ENCODE assay signal across 29 cellular contexts in the genomic region with DNA sequence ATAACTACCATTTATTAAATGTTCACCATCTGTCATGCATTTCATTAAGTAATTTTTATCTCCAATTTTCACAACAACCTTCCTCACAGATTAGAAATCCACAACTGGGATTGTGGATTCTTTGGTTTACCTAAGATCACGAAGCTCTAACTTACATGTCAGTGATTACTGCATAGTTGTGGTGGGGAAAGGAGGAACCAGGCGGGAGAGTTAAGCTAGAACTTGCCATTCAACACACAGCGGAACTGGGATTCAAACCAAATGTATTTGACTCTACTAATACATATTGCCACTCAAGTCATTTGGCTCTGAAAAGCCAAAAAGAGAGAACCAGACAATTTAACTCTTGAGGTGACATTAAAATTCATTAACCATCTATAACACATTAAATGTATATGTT. TPM values are rescaled to one million over a fixed set of nuclear protein-coding genes. Genes with fewer than 3 reads are reported as not detected.
DNase-seq lines count a peak whose midpoint lies in the region; ATAC-seq and TF ChIP-seq lines count a peak whose summit lies in the region.
"Had no signal": no experiment of that assay in that cellular context is flagged by ENCODE, and none has a peak within 500 bp of the region (broad histone marks: within the 10 kb centered on the region; RNA-seq: fewer than 3 reads in every experiment).

No MANE protein-coding gene starts in this region.

- TF ChIP-seq CTCF in SK-N-SH (IDR thresholded peaks at IDR 0.05) (no peak), astrocyte of the spinal cord (IDR thresholded peaks at IDR 0.05; ENCODE audit: low read depth, low read length) (no peak)

- no peak overlapping the region for H3K18ac ChIP-seq in trophoblast cell (ENCODE audit: low read length)

- CTCF ChIA-PET in SK-N-SH (lab: Yijun Ruan, JAX): interaction anchor here (0.8 to 1.4 kb wide), 3 partner anchors 11 to 16 kb away, joined by 3 read pairs; a partner anchor contains a TSS

- no peak overlapping the region for H3K27ac Mint-ChIP-seq in stimulated activated naive B cell treated with anti-CD40 and anti-IgM and Interleukin-4, amounts not matched to agents 10 μg/mL and 1 μg/mL and 100 μg/mL, for 72 hours
- H3K27ac Mint-ChIP-seq: activated CD8-positive, alpha-beta memory T cell treated with anti-CD3 and anti-CD28 coated beads, Interleukin-2, amount 10 ng/mL, durations not matched to agents 7 days and 5 days; activated T-helper 2 cell treated with anti-CD3 and anti-CD28 coated beads, Interferon-gamma antibody, Interleukin-2, Interleukin-4, amounts not matched to agents 10 μg/mL and 5 μg/mL and 100 μg/mL, durations not matched to agents 14 hours and 24 hours and 36 hours; HFFc6 had no signal

- no peak overlapping the region for H3K14ac ChIP-seq in trophoblast cell (ENCODE audit: low read length)

- H3K4me3 Mint-ChIP-seq in stimulated activated naive B cell treated with anti-CD40 and anti-IgM and Interleukin-4, amounts not matched to agents 10 μg/mL and 1 μg/mL and 100 μg/mL, for 72 hours: no peak overlapping the region
- H3K4me3 Mint-ChIP-seq: activated CD8-positive, alpha-beta memory T cell treated with anti-CD3 and anti-CD28 coated beads, Interleukin-2, amount 10 ng/mL, durations not matched to agents 7 days and 5 days; HFFc6 had no signal

- H3K36me3 Mint-ChIP-seq in stimulated activated naive B cell treated with anti-CD40 and anti-IgM and Interleukin-4, amounts not matched to agents 10 μg/mL and 1 μg/mL and 100 μg/mL, for 72 hours: no peaks in the 10 kb centered on the region
- H3K36me3 Mint-ChIP-seq: activated CD8-positive, alpha-beta memory T cell treated with anti-CD3 and anti-CD28 coated beads, Interleukin-2, amount 10 ng/mL, durations not matched to agents 7 days and 5 days had no signal

- no peak overlapping the region for H4K8ac ChIP-seq in trophoblast cell (ENCODE audit: low read depth, low read length)

- H3K4me2 ChIP-seq in SK-N-SH: no peak overlapping the region
- no peak overlapping the region for H3K4me2 ChIP-seq in trophoblast cell (ENCODE audit: low read length)

- no peak overlapping the region for H3K4ac ChIP-seq in trophoblast cell (ENCODE audit: low read depth, low read length)

- no peak overlapping the region for H4K91ac ChIP-seq in trophoblast cell (ENCODE audit: low read depth, low read length)

- H3K4me1 Mint-ChIP-seq in stimulated activated naive B cell treated with anti-CD40 and anti-IgM and Interleukin-4, amounts not matched to agents 10 μg/mL and 1 μg/mL and 100 μg/mL, for 72 hours: peaks cover 8 to 14% of the 10 kb centered on the region in 2 donors

- H3K9me3 ChIP-seq in SK-N-SH (no peaks in the 10 kb centered on the region), trophoblast cell (ENCODE audit: insufficient read depth, low read depth, low read length) (no peaks in the 10 kb centered on the region)
- H3K9me3 ChIP-seq: mucosa of descending colon, psoas muscle had no signal

- no peak for TF ChIP-seq EP300 in SK-N-SH (IDR thresholded peaks at IDR 0.05; ENCODE audit: borderline replicate concordance in 1 of 2, low read depth in 1 of 2, low read length in 1 of 2)

- H3K23ac ChIP-seq in trophoblast cell (ENCODE audit: low read length): no peak overlapping the region

- H3K9me3 Mint-ChIP-seq in stimulated activated naive B cell treated with anti-CD40 and anti-IgM and Interleukin-4, amounts not matched to agents 10 μg/mL and 1 μg/mL and 100 μg/mL, for 72 hours: no peaks in the 10 kb centered on the region
- H3K9me3 Mint-ChIP-seq: activated T-helper 2 cell treated with anti-CD3 and anti-CD28 coated beads, Interferon-gamma antibody, Interleukin-2, Interleukin-4, amounts not matched to agents 10 μg/mL and 5 μg/mL and 100 μg/mL, durations not matched to agents 14 hours and 24 hours and 36 hours; HFFc6 had no signal

- no peak overlapping the region for H3K4me3 ChIP-seq in SK-N-SH (ENCODE audit: low read depth in 2 of 2, low read length in 1 of 2)
- H3K4me3 ChIP-seq in astrocyte of the spinal cord (ENCODE audit: low read depth, low read length): no peak overlapping the region
- no peak overlapping the region for H3K4me3 ChIP-seq in trophoblast cell (ENCODE audit: low read depth, low read length)
- H3K4me3 ChIP-seq: mucosa of descending colon, psoas muscle, skin epidermis had no signal

- no peak overlapping the region for H2BK5ac ChIP-seq in trophoblast cell (ENCODE audit: low read depth, low read length, poor library complexity)

- POLR2A ChIA-PET in SK-N-SH (lab: Yijun Ruan, JAX): no interaction called here

- H3K9me2 ChIP-seq in SK-N-SH: no peaks in the 10 kb centered on the region

- no peak overlapping the region for H2AK5ac ChIP-seq in trophoblast cell (ENCODE audit: low read length)

- H3K27ac ChIP-seq in SK-N-SH (ENCODE audit: low read depth in 2 of 2, low read length in 1 of 2) (peak overlapping the region in 1 of 2 experiments; percentile 91; a peak in 3 of 4 replicates), trophoblast cell (ENCODE audit: low read depth, low read length) (peak overlapping the region; percentile 57)
- H3K27ac ChIP-seq: HL-60, psoas muscle had no signal

- H3K27me3 Mint-ChIP-seq in stimulated activated naive B cell treated with anti-CD40 and anti-IgM and Interleukin-4, amounts not matched to agents 10 μg/mL and 1 μg/mL and 100 μg/mL, for 72 hours: peaks cover 26 to 34% of the 10 kb centered on the region in 2 donors

- H3K36me3 ChIP-seq in SK-N-SH (replicated peaks in 1 of 2; ENCODE audit: control insufficient read depth in 1 of 2, insufficient read depth in 2 of 2, low read length in 1 of 2): no peaks in the 10 kb centered on the region
- no peaks in the 10 kb centered on the region for H3K36me3 ChIP-seq in trophoblast cell (ENCODE audit: control insufficient read depth in 1 of 2, insufficient read depth in 2 of 2, low read length in 2 of 2)

- H2AFZ ChIP-seq in SK-N-SH (ENCODE audit: low read depth) (peak overlapping the region; percentile 4; the same call in 1 of the 2 replicates), trophoblast cell (ENCODE audit: insufficient read depth, low read length, poor library complexity) (no peak overlapping the region)

- H3F3A ChIP-seq in SK-N-SH (replicated peaks; ENCODE audit: insufficient read depth): peaks cover 64% of the 10 kb centered on the region

- no peak overlapping the region for H2BK12ac ChIP-seq in trophoblast cell (ENCODE audit: low read length)

- H3K79me1 ChIP-seq in trophoblast cell (ENCODE audit: low read length): peaks cover 16% of the 10 kb centered on the region

- DNase-seq in SK-N-SH (no peak), NOMO-1 (lab: John Stamatoyannopoulos, UW; ENCODE audit: unreplicated experiment in 2 of 2) (peak; percentile 35 to 69), astrocyte of the spinal cord (ENCODE audit: low read depth, low spot score) (peak; percentile 35), trophoblast cell (peak; percentile 13 to 47), occipital lobe (lab: John Stamatoyannopoulos, UW) (no peak)
- DNase-seq in stimulated activated naive B cell treated with anti-CD40 and anti-IgM and Interleukin-4, amounts not matched to agents 10 μg/mL and 1 μg/mL and 100 μg/mL, for 72 hours: no peak
- no peak for DNase-seq in activated CD4-positive, alpha-beta T cell treated with anti-CD3 and anti-CD28 coated beads for 1 hour
- DNase-seq: 8988T; activated CD4-positive, CD25-positive, alpha-beta regulatory T cell treated with anti-CD3 and anti-CD28 coated beads, Interleukin-2, amount 50 U/mL, for 72 hours; activated CD8-positive, alpha-beta memory T cell treated with anti-CD3 and anti-CD28 coated beads, Interleukin-2, amount 10 ng/mL, durations not matched to agents 7 days and 5 days; DMS153; glutamatergic neuron; HFFc6; mucosa of descending colon; NCI-H1092 treated with DMSO at 0.1 percent for 48 hours; NCI-H2029 treated with DMSO at 0.1 percent for 48 hours; NCI-H446 treated with DMSO at 0.1 percent for 48 hours; psoas muscle; SHP77; stimulated activated CD4-positive, alpha-beta T cell treated with anti-CD3 and anti-CD28 coated beads, Interleukin-4, amount 100 ng/mL, for 1 hour had no signal

- ATAC-seq in SK-N-SH treated with all-trans-retinoic acid at 6 μM for 48 hours: no peak
- no peak for ATAC-seq in stimulated activated naive B cell treated with anti-CD40 and anti-IgM and Interleukin-4, amounts not matched to agents 10 μg/mL and 1 μg/mL and 100 μg/mL, for 72 hours (replicated peaks)
- ATAC-seq: activated CD8-positive, alpha-beta memory T cell treated with anti-CD3 and anti-CD28 coated beads, Interleukin-2, amount 10 ng/mL, durations not matched to agents 7 days and 5 days; left lobe of liver; mucosa of descending colon; psoas muscle had no signal

- TF ChIP-seq RAD21 in SK-N-SH (IDR thresholded peaks at IDR 0.05; ENCODE audit: low read length): no peak

- H4K12ac ChIP-seq in trophoblast cell (ENCODE audit: low read depth, low read length): no peak overlapping the region

- in situ Hi-C loops in astrocyte of the spinal cord (cut with HindIII; ENCODE audit: low sequenced_read_pairs): no loop called here

- no peak overlapping the region for H2BK120ac ChIP-seq in trophoblast cell (ENCODE audit: insufficient read depth, low read length, poor library complexity)

- H3K27me3 ChIP-seq in SK-N-SH (ENCODE audit: insufficient read depth): no peaks in the 10 kb centered on the region
- no peaks in the 10 kb centered on the region for H3K27me3 ChIP-seq in trophoblast cell (ENCODE audit: insufficient read depth, low read length)

- 81% methylated on average over 3 of the region's 3 CpGs for WGBS in SK-N-SH (ENCODE audit: low lambda C conversion rate)
- no CpG with 5 or more reads among the region's 3 CpGs for WGBS in trophoblast cell (ENCODE audit: extremely low coverage, insufficient coverage, insufficient read length)

- no peaks in the 10 kb centered on the region for H4K20me1 ChIP-seq in SK-N-SH (ENCODE audit: insufficient read depth)

- H3K9ac ChIP-seq in SK-N-SH: no peak overlapping the region
- no peak overlapping the region for H3K9ac ChIP-seq in trophoblast cell (ENCODE audit: low read length)

- H3K4me1 ChIP-seq in SK-N-SH (ENCODE audit: control insufficient read depth in 1 of 2, insufficient read depth in 2 of 2, low read depth in 1 of 2, low read length in 1 of 2) (peaks cover 0 to 29% of the 10 kb centered on the region in 2 experiments), trophoblast cell (ENCODE audit: control insufficient read depth in 1 of 2, insufficient read depth in 2 of 2, low read length in 2 of 2) (peaks cover 13 to 19% of the 10 kb centered on the region in 2 experiments)
- H3K4me1 ChIP-seq: psoas muscle had no signal

- H3K79me2 ChIP-seq in SK-N-SH (ENCODE audit: insufficient read depth) (no peaks in the 10 kb centered on the region), trophoblast cell (ENCODE audit: control insufficient read depth, insufficient read depth, low read length, poor library complexity) (peaks cover 2% of the 10 kb centered on the region)

RNA-seq across cellular contexts. Expression of a gene that starts 10.4 kb away (rescaled TPM):
- 366 and 437 TPM in 2 replicates for polyA plus RNA-seq in SK-N-SH (2012; rRNA removed)
- polyA plus RNA-seq in SK-N-SH (2012; cell fraction: cytosol; rRNA removed): 389 and 422 TPM in 2 replicates
- polyA plus RNA-seq in SK-N-SH (2012; cell fraction: nucleus; rRNA removed): 219 and 356 TPM in 2 replicates
- polyA plus RNA-seq in trophoblast cell (2013): 52.4 and 55.7 TPM in 2 replicates
- 4.4 TPM for total RNA-seq in occipital lobe

RNA-seq across cellular contexts. Expression of a gene that starts 15.5 kb away (rescaled TPM):
- polyA plus RNA-seq in SK-N-SH (2012; rRNA removed): 4.4 and 4.9 TPM in 2 replicates
- polyA plus RNA-seq in SK-N-SH (2012; cell fraction: cytosol; rRNA removed): 5.8 and 6.8 TPM in 2 replicates
- 2.7 and 3.8 TPM in 2 replicates for polyA plus RNA-seq in SK-N-SH (2012; cell fraction: nucleus; rRNA removed)
- 1.8 and 2.4 TPM in 2 replicates for polyA plus RNA-seq in trophoblast cell (2013)
- total RNA-seq in occipital lobe: not detected
- total RNA-seq: activated CD8-positive, alpha-beta memory T cell treated with anti-CD3 and anti-CD28 coated beads, Interleukin-2, amount 10 ng/mL, durations not matched to agents 7 days and 5 days; activated T-helper 2 cell treated with anti-CD3 and anti-CD28 coated beads, Interferon-gamma antibody, Interleukin-2, Interleukin-4, amounts not matched to agents 10 μg/mL and 5 μg/mL and 100 μg/mL, durations not matched to agents 14 hours and 24 hours and 36 hours; cardiac septum; HFFc6; left lobe of liver; mucosa of descending colon; psoas muscle; ureter had no signal
- polyA plus RNA-seq: BJ, esophagus, psoas muscle had no signal

RNA-seq across cellular contexts. Expression of a gene that starts 17.9 kb away (rescaled TPM):
- 0.26 and 0.34 TPM in 2 replicates for polyA plus RNA-seq in SK-N-SH (2012; rRNA removed)
- 0.18 and 0.26 TPM in 2 replicates for polyA plus RNA-seq in SK-N-SH (2012; cell fraction: cytosol; rRNA removed)
- polyA plus RNA-seq in SK-N-SH (2012; cell fraction: nucleus; rRNA removed): 0.34 and 0.45 TPM in 2 replicates
- polyA plus RNA-seq in trophoblast cell (2013): 0.14 and 0.16 TPM in 2 replicates
- total RNA-seq in occipital lobe: not detected
- total RNA-seq: activated T-helper 2 cell treated with anti-CD3 and anti-CD28 coated beads, Interferon-gamma antibody, Interleukin-2, Interleukin-4, amounts not matched to agents 10 μg/mL and 5 μg/mL and 100 μg/mL, durations not matched to agents 14 hours and 24 hours and 36 hours; cardiac septum; HFFc6; left lobe of liver; mucosa of descending colon; psoas muscle; ureter had no signal
- polyA plus RNA-seq: BJ, esophagus, psoas muscle had no signal

Comparison
In these comparisons a context has a peak if more than half of its experiments do, and no peak if none do; other contexts are left out.
1. DNase-seq: peak in NOMO-1 (2 of 2), astrocyte of the spinal cord (single experiment) and trophoblast cell (2 of 2); none in SK-N-SH (single experiment), occipital lobe (single experiment), stimulated activated naive B cell treated with anti-CD40 and anti-IgM and Interleukin-4, amounts not matched to agents 10 μg/mL and 1 μg/mL and 100 μg/mL, for 72 hours (single experiment) and activated CD4-positive, alpha-beta T cell treated with anti-CD3 and anti-CD28 coated beads for 1 hour (single experiment).